In the genomic region with DNA sequence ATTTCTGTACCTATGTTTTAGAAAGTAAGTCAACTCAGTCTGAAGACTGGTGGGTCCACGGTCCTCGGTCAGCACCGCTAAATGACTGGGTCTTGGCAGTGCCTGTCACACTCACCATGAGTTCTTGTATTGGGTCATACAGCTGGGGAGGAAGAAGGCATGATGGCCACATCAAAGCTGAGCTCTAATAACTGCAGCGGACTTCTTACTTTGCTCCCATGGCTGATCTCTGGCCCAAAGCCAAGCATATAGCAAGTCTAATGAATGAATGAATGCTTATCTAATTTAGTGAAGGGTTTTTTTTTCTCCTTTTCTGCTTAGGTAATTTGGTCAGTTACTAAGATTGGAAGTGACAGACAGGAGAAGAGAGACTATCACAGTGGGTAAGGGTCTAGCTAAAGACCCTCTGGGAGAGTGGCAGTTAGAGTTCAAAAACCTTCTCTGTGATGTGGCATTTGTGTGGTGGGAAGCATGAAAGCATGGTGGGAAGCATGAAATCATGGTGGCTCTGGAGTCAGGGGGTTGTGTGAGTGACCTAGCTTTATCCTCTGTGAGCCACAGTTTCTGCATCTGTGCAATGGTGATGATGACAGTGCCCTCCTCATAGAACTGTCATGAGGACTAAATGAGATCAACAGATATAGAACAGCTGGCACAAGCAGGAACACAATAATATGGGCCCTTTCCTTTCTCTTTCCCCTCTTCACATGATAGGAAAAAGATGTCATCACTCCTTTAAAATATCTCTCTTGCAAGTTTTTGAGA, we compare ENCODE assay signal across 1 cellular context.
A peak's percentile ranks its signal among the peaks of the same experiment; 100 is the strongest.
TF ChIP-seq lines count a peak whose summit lies in the region.

No MANE protein-coding gene starts in this region.

TF ChIP-seq in K562, 482 proteins besides CTCF, POLR2A, EP300 and RAD21 (continued from another document):
- TF ChIP-seq POLR2B (IDR thresholded peaks at IDR 0.05; ENCODE audit: low read depth, partially characterized antibody) (no peak), NFIC (IDR thresholded peaks at IDR 0.05) (peak; percentile 61)
